ENCODE assay signal across 8 cellular contexts in the genomic region with DNA sequence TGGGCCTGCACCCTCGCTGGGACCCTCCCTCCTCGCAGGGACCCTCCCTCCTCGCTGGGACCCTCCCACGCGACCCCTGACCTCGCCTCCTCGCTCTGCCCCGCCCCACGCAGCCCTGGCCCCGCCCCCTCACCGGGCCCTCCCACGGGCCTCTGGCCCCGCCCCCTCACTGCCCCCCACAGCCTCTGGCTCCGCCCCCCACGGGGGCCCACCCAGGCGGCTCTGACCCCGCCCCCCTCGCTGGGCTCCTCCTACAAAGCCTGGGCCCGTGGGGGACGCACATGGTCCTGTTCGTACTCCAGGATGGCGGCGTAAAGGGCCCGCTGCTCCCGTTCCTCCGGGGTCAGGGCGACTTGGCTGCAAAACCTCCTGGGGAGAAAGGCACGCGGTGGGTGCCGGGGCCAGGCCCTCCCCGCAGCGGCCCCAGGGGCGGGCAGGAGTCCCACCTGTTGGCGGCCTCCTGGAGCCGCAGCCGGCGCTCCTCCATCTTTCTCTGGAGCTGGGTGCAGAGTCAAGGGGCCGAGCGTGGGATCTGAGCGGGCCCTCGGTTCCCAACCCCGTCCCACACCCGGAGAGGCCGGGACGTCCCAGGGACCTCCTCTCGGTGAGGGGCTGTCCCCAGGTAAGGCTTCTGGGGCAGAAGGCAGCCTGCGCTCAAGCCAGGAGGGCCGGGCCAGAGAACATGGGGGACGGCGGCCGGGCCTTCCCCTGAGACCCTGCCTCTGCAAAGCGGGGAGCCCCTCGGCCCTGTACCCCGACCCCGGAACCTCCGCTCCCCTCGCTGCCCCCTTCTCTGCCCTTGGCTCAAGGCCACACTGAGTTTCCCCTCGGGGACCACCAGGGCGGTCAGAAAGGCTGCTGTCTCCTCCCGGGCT. TPM values are rescaled to one million over a fixed set of nuclear protein-coding genes. Genes with fewer than 3 reads are reported as not detected.
DNase-seq lines count a peak whose midpoint lies in the region; ATAC-seq and TF ChIP-seq lines count a peak whose summit lies in the region.

No MANE protein-coding gene starts in this region.

- H3K36me3 Mint-ChIP-seq in activated naive CD8-positive, alpha-beta T cell treated with anti-CD3 and anti-CD28 coated beads, Interleukin-2, amount 10 ng/mL, durations not matched to agents 7 days and 5 days: peaks cover 5% of the 10 kb centered on the region

- H3K36me3 ChIP-seq in SU-DHL-6 (ENCODE audit: low read length) (no peaks in the 10 kb centered on the region), iPS-20b (ENCODE audit: insufficient read depth, low read depth, low read length) (peaks cover 12% of the 10 kb centered on the region; the same call in 1 of the 2 replicates)

- ATAC-seq in HG03354 (IDR thresholded peaks at IDR 0.05; ENCODE audit: poor library complexity, severe bottlenecking, unreplicated experiment) (peak; percentile 59), GM19395 (IDR thresholded peaks at IDR 0.05; ENCODE audit: unreplicated experiment) (no peak), HG02970 (IDR thresholded peaks at IDR 0.05; ENCODE audit: low FRiP score, unreplicated experiment) (no peak)
- peak; percentile 85 for ATAC-seq in activated naive CD8-positive, alpha-beta T cell treated with anti-CD3 and anti-CD28 coated beads, Interleukin-2, amount 10 ng/mL, durations not matched to agents 7 days and 5 days (ENCODE audit: low read depth)

- no peaks in the 10 kb centered on the region; the same call in 1 of the 2 replicates for H3K79me2 ChIP-seq in SU-DHL-6 (ENCODE audit: insufficient read depth, low read length)

- no peaks in the 10 kb centered on the region for H4K20me1 ChIP-seq in SU-DHL-6 (ENCODE audit: low read depth, low read length)

- peak; percentile 48 for DNase-seq in ELF-1 (ENCODE audit: low read depth, low spot score)
- peak; percentile 92 for DNase-seq in activated naive CD8-positive, alpha-beta T cell treated with anti-CD3 and anti-CD28 coated beads, Interleukin-2, amount 10 ng/mL, durations not matched to agents 7 days and 5 days
- peak; percentile 69 to 74 for DNase-seq in stimulated activated CD4-positive, alpha-beta T cell treated with anti-CD3 and anti-CD28 coated beads, Interleukin-4, amount 100 ng/mL, for 48 hours (ENCODE audit: low read depth in 2 of 2)

- no peaks in the 10 kb centered on the region for H3K27me3 Mint-ChIP-seq in activated naive CD8-positive, alpha-beta T cell treated with anti-CD3 and anti-CD28 coated beads, Interleukin-2, amount 10 ng/mL, durations not matched to agents 7 days and 5 days

- peaks cover 2% of the 10 kb centered on the region for H3K4me1 Mint-ChIP-seq in activated naive CD8-positive, alpha-beta T cell treated with anti-CD3 and anti-CD28 coated beads, Interleukin-2, amount 10 ng/mL, durations not matched to agents 7 days and 5 days

- H3K9ac ChIP-seq in SU-DHL-6 (ENCODE audit: low read length): peak overlapping the region; percentile 85
- H3K9ac ChIP-seq in iPS-20b (ENCODE audit: low read depth, low read length): peak overlapping the region; percentile 90; the same call in 1 of the 2 replicates

- H3K4me3 ChIP-seq in SU-DHL-6 (ENCODE audit: insufficient read depth, low read length, poor library complexity, severe bottlenecking) (peak overlapping the region; percentile 92), iPS-20b (ENCODE audit: low read length) (peak overlapping the region; percentile 82)

- peak overlapping the region; percentile 85 for H2AFZ ChIP-seq in SU-DHL-6 (ENCODE audit: low read depth, low read length, severe bottlenecking)

- TF ChIP-seq CTCF in SU-DHL-6 (IDR thresholded peaks at IDR 0.05; ENCODE audit: insufficient read depth, low read length, poor library complexity, severe bottlenecking): no peak

- POLR2A ChIA-PET in activated naive CD8-positive, alpha-beta T cell treated with anti-CD3 and anti-CD28 coated beads, Interleukin-2, amount 10 ng/mL, durations not matched to agents 7 days and 5 days (lab: Charles Lee): interaction anchor here (0.7 to 4.0 kb wide), 3 partner anchors 9 to 12 kb away, joined by 3 to 16 read pairs (median 7); no protein-coding TSS in a partner anchor

- peak overlapping the region; percentile 72 for H3K4me2 ChIP-seq in SU-DHL-6 (ENCODE audit: low read depth, low read length, poor library complexity, severe bottlenecking)

- peaks cover 7% of the 10 kb centered on the region; the same call in 1 of the 2 replicates for H3K4me1 ChIP-seq in iPS-20b (ENCODE audit: insufficient read depth, low read length)

- H3K27me3 ChIP-seq in SU-DHL-6 (ENCODE audit: low read length) (no peaks in the 10 kb centered on the region), iPS-20b (ENCODE audit: insufficient read depth, low read length) (peaks cover 16% of the 10 kb centered on the region; the same call in 1 of the 2 replicates)

- H3K27ac Mint-ChIP-seq in activated naive CD8-positive, alpha-beta T cell treated with anti-CD3 and anti-CD28 coated beads, Interleukin-2, amount 10 ng/mL, durations not matched to agents 7 days and 5 days: peak overlapping the region; percentile 71

- no peaks in the 10 kb centered on the region for H3K9me2 ChIP-seq in SU-DHL-6 (replicated peaks; ENCODE audit: insufficient read depth, low read length)

- H3K9me3 ChIP-seq in SU-DHL-6 (ENCODE audit: insufficient read depth, low read length): no peaks in the 10 kb centered on the region
- H3K9me3 ChIP-seq in iPS-20b (ENCODE audit: insufficient read depth, low read depth, low read length): no peaks in the 10 kb centered on the region

- H3K4me3 Mint-ChIP-seq in activated naive CD8-positive, alpha-beta T cell treated with anti-CD3 and anti-CD28 coated beads, Interleukin-2, amount 10 ng/mL, durations not matched to agents 7 days and 5 days: peak overlapping the region; percentile 80

- H3K9me3 Mint-ChIP-seq in activated naive CD8-positive, alpha-beta T cell treated with anti-CD3 and anti-CD28 coated beads, Interleukin-2, amount 10 ng/mL, durations not matched to agents 7 days and 5 days: peaks cover 1% of the 10 kb centered on the region

- H3K27ac ChIP-seq in SU-DHL-6 (ENCODE audit: low read depth, low read length) (no peak overlapping the region), iPS-20b (ENCODE audit: low read length) (no peak overlapping the region)

- H3F3A ChIP-seq in SU-DHL-6 (ENCODE audit: insufficient read depth): no peaks in the 10 kb centered on the region

RNA-seq across cellular contexts. Expression of a gene that starts 8.9 kb away (rescaled TPM):
- total RNA-seq in activated naive CD8-positive, alpha-beta T cell treated with anti-CD3 and anti-CD28 coated beads, Interleukin-2, amount 10 ng/mL, durations not matched to agents 7 days and 5 days: 10 to 100 TPM; 10.3 to 12.8 TPM

RNA-seq across cellular contexts. Expression of a gene that starts 9.5 kb away (rescaled TPM):
- 100 to 1,000 TPM in 1 of 2 experiments, 10 to 100 TPM in 1; 98.0 to 107 TPM for total RNA-seq in activated naive CD8-positive, alpha-beta T cell treated with anti-CD3 and anti-CD28 coated beads, Interleukin-2, amount 10 ng/mL, durations not matched to agents 7 days and 5 days

RNA-seq across cellular contexts. Expression of a gene that starts 10.3 kb away (rescaled TPM):
- 1 to 10 TPM; 7.6 to 8.0 TPM for total RNA-seq in activated naive CD8-positive, alpha-beta T cell treated with anti-CD3 and anti-CD28 coated beads, Interleukin-2, amount 10 ng/mL, durations not matched to agents 7 days and 5 days

RNA-seq across cellular contexts. Expression of a gene that starts 25.3 kb away (rescaled TPM):
- 100 to 1,000 TPM; 103 to 104 TPM for total RNA-seq in activated naive CD8-positive, alpha-beta T cell treated with anti-CD3 and anti-CD28 coated beads, Interleukin-2, amount 10 ng/mL, durations not matched to agents 7 days and 5 days

RNA-seq across cellular contexts. Expression of a gene that starts 54.2 kb away (rescaled TPM):
- total RNA-seq in activated naive CD8-positive, alpha-beta T cell treated with anti-CD3 and anti-CD28 coated beads, Interleukin-2, amount 10 ng/mL, durations not matched to agents 7 days and 5 days: 10 to 100 TPM in 1 of 2 experiments, 1 to 10 TPM in 1; 9.8 to 11.6 TPM

Comparison
In these comparisons a context has a peak if more than half of its experiments do, and no peak if none do; other contexts are left out.
1. ATAC-seq: peak in HG03354 (single experiment) and activated naive CD8-positive, alpha-beta T cell treated with anti-CD3 and anti-CD28 coated beads, Interleukin-2, amount 10 ng/mL, durations not matched to agents 7 days and 5 days (single experiment); none in GM19395 (single experiment) and HG02970 (single experiment).
2. Peak in every context shown above with its lines, with median percentiles within 50 percentile points of each other: DNase-seq.